20 cellular contexts compared by ENCODE assay signal in the genomic region with DNA sequence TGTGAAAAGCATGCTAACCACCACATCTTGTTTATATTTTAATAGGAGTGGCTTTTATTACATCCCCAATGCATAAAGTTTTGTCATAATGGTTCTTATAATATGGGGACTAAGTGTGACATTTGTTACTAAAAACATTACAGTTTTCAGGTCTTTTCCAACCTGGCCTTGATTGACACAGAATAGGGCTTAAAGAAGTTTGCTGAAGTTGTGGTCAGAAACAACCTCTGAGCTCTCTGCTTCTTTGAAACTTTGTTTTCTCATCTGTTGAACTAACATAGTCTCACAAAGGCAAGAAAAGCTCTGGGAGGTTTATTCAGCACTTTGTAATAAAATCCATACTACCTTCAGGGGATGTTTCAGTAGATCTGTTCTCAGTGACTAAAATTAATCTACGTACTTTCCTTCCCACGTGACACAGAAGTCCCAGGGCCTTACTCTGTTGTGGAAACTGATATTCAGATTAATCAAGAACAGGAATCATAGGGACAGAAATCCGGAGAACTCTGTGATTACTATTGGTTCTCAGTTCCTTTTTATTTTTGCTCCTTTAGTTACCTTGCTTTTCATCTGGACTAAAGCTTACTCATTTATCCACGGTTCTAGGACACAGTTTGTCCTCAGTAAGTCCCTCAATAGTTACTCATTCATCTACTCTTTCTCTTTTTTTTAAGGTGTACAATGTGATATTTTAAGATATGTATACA.
DNase-seq lines count a peak whose midpoint lies in the region; ATAC-seq, FAIRE-seq and TF ChIP-seq lines count a peak whose summit lies in the region.
"Had no signal": no experiment of that assay in that cellular context is flagged by ENCODE, and none has a peak within 500 bp of the region (broad histone marks: within the 10 kb centered on the region; RNA-seq: fewer than 3 reads in every experiment).

No MANE protein-coding gene starts in this region.

- H3K4me3 Mint-ChIP-seq in activated CD4-positive, alpha-beta T cell treated with anti-CD3 and anti-CD28 coated beads for 36 hours = no peak overlapping the region
- H3K4me3 Mint-ChIP-seq in activated naive CD4-positive, alpha-beta T cell treated with anti-CD3 and anti-CD28 coated beads for 36 hours = no peak overlapping the region
- H3K4me3 Mint-ChIP-seq in activated naive CD4-positive, alpha-beta T cell treated with anti-CD3 and anti-CD28 coated beads, Interleukin-2, amount 10 ng/mL, durations not matched to agents 7 days and 5 days = no peak overlapping the region
- H3K4me3 Mint-ChIP-seq: CD4-positive, alpha-beta T cell had no signal

- CTCF ChIA-PET in activated CD4-positive, alpha-beta T cell treated with anti-CD3 and anti-CD28 coated beads for 36 hours (lab: Charles Lee) = no interaction called here
- CTCF ChIA-PET in activated naive CD4-positive, alpha-beta T cell treated with anti-CD3 and anti-CD28 coated beads for 36 hours (lab: Charles Lee) = no interaction called here
- CTCF ChIA-PET in activated naive CD4-positive, alpha-beta T cell treated with anti-CD3 and anti-CD28 coated beads, Interleukin-2, amount 10 ng/mL, durations not matched to agents 7 days and 5 days (lab: Charles Lee) = no interaction called here

- peaks cover 31% of the 10 kb centered on the region for H3K4me1 Mint-ChIP-seq in activated CD4-positive, alpha-beta T cell treated with anti-CD3 and anti-CD28 coated beads for 36 hours
- peaks cover 35% of the 10 kb centered on the region for H3K4me1 Mint-ChIP-seq in activated naive CD4-positive, alpha-beta T cell treated with anti-CD3 and anti-CD28 coated beads for 36 hours (ENCODE audit: low read depth)
- peaks cover 22% of the 10 kb centered on the region for H3K4me1 Mint-ChIP-seq in activated naive CD4-positive, alpha-beta T cell treated with anti-CD3 and anti-CD28 coated beads, Interleukin-2, amount 10 ng/mL, durations not matched to agents 7 days and 5 days

- no peak overlapping the region for H3K27ac ChIP-seq in coronary artery
- H3K27ac ChIP-seq: 22Rv1, A549, C4-2B, HL-60 had no signal

- no peaks in the 10 kb centered on the region for H3K9me3 Mint-ChIP-seq in activated CD4-positive, alpha-beta T cell treated with anti-CD3 and anti-CD28 coated beads for 36 hours (ENCODE audit: low read depth)
- no peaks in the 10 kb centered on the region for H3K9me3 Mint-ChIP-seq in activated naive CD4-positive, alpha-beta T cell treated with anti-CD3 and anti-CD28 coated beads for 36 hours
- H3K9me3 Mint-ChIP-seq in activated naive CD4-positive, alpha-beta T cell treated with anti-CD3 and anti-CD28 coated beads, Interleukin-2, amount 10 ng/mL, durations not matched to agents 7 days and 5 days = no peaks in the 10 kb centered on the region
- H3K9me3 Mint-ChIP-seq: CD4-positive, alpha-beta T cell had no signal

- DNase-seq in activated CD4-positive, alpha-beta T cell treated with anti-CD3 and anti-CD28 coated beads for 36 hours = no peak
- no peak for DNase-seq in activated CD4-positive, alpha-beta T cell treated with anti-CD3 and anti-CD28 coated beads, Interleukin-2, amount 50 U/mL, for 4 hours
- DNase-seq in activated naive CD4-positive, alpha-beta T cell treated with anti-CD3 and anti-CD28 coated beads for 36 hours = no peak
- no peak for DNase-seq in activated naive CD4-positive, alpha-beta T cell treated with anti-CD3 and anti-CD28 coated beads, Interleukin-2, amount 10 ng/mL, durations not matched to agents 7 days and 5 days
- DNase-seq in coronary artery (ENCODE audit: low spot score) = no peak
- DNase-seq: AML-193; Caco-2; CD4-positive, alpha-beta T cell; DMS79 treated with DMSO at 0.1 percent for 48 hours; GF-D8; HCEC 1CT had no signal

- H3K27ac Mint-ChIP-seq in activated CD4-positive, alpha-beta T cell treated with anti-CD3 and anti-CD28 coated beads for 36 hours = peak overlapping the region; percentile 77
- peak overlapping the region; percentile 2 for H3K27ac Mint-ChIP-seq in activated naive CD4-positive, alpha-beta T cell treated with anti-CD3 and anti-CD28 coated beads for 36 hours
- H3K27ac Mint-ChIP-seq in activated naive CD4-positive, alpha-beta T cell treated with anti-CD3 and anti-CD28 coated beads, Interleukin-2, amount 10 ng/mL, durations not matched to agents 7 days and 5 days = no peak overlapping the region
- H3K27ac Mint-ChIP-seq: CD4-positive, alpha-beta T cell had no signal

- intact Hi-C loops in activated CD4-positive, alpha-beta T cell treated with anti-CD3 and anti-CD28 coated beads for 36 hours (cut with DNase I, micrococcal nuclease) = no loop called here
- intact Hi-C loops in activated naive CD4-positive, alpha-beta T cell treated with anti-CD3 and anti-CD28 coated beads for 36 hours (cut with micrococcal nuclease) = loop anchor here (1.0 to 5.0 kb wide), 2 partner anchors 8 to 423 kb away; a partner anchor contains a TSS

- peak; percentile 73 for FAIRE-seq in islet of Langerhans (lab: Jason Lieb, UNC)
- FAIRE-seq: A549, GM18507, H54 had no signal

- H3K36me3 Mint-ChIP-seq in activated CD4-positive, alpha-beta T cell treated with anti-CD3 and anti-CD28 coated beads for 36 hours (ENCODE audit: low read depth) = no peaks in the 10 kb centered on the region
- peaks cover 2% of the 10 kb centered on the region for H3K36me3 Mint-ChIP-seq in activated naive CD4-positive, alpha-beta T cell treated with anti-CD3 and anti-CD28 coated beads for 36 hours (ENCODE audit: low read depth)
- peaks cover 1% of the 10 kb centered on the region for H3K36me3 Mint-ChIP-seq in activated naive CD4-positive, alpha-beta T cell treated with anti-CD3 and anti-CD28 coated beads, Interleukin-2, amount 10 ng/mL, durations not matched to agents 7 days and 5 days

- no peak for TF ChIP-seq CTCF in coronary artery (IDR thresholded peaks at IDR 0.05)

- POLR2A ChIA-PET in activated CD4-positive, alpha-beta T cell treated with anti-CD3 and anti-CD28 coated beads for 36 hours (lab: Charles Lee) = no interaction called here

- no peak overlapping the region for H3K4me3 ChIP-seq in coronary artery
- H3K4me3 ChIP-seq: A549 had no signal

- peak; percentile 36 for ATAC-seq in activated CD4-positive, alpha-beta T cell treated with anti-CD3 and anti-CD28 coated beads for 36 hours
- peak; percentile 43 for ATAC-seq in HG02885 (IDR thresholded peaks at IDR 0.05; ENCODE audit: poor library complexity, unreplicated experiment)
- no peak for ATAC-seq in GM21367 (IDR thresholded peaks at IDR 0.05; ENCODE audit: unreplicated experiment)
- ATAC-seq: A549 had no signal

- no peaks in the 10 kb centered on the region for H3K27me3 Mint-ChIP-seq in activated CD4-positive, alpha-beta T cell treated with anti-CD3 and anti-CD28 coated beads for 36 hours
- H3K27me3 Mint-ChIP-seq in activated naive CD4-positive, alpha-beta T cell treated with anti-CD3 and anti-CD28 coated beads for 36 hours (ENCODE audit: low read depth) = no peaks in the 10 kb centered on the region
- H3K27me3 Mint-ChIP-seq in activated naive CD4-positive, alpha-beta T cell treated with anti-CD3 and anti-CD28 coated beads, Interleukin-2, amount 10 ng/mL, durations not matched to agents 7 days and 5 days = no peaks in the 10 kb centered on the region
- H3K27me3 Mint-ChIP-seq: CD4-positive, alpha-beta T cell had no signal
